In genomic region chr7:5425507-5426225, GRCh38 we compare ENCODE assay signal across 8 cellular contexts. TPM values are rescaled to one million over a fixed set of nuclear protein-coding genes. Genes with fewer than 3 reads are reported as not detected.
DNase-seq lines count a peak whose midpoint lies in the region; ATAC-seq, FAIRE-seq and TF ChIP-seq lines count a peak whose summit lies in the region.

No MANE protein-coding gene starts in this region.

- CTCF ChIA-PET in activated CD4-positive, alpha-beta T cell treated with anti-CD3 and anti-CD28 coated beads for 36 hours (lab: Charles Lee): interaction anchor here (0.6 to 1.3 kb wide), 2 partner anchors 59 to 82 kb away, joined by 3 to 4 read pairs; no protein-coding TSS in a partner anchor

- H3K9me3 Mint-ChIP-seq in activated CD4-positive, alpha-beta T cell treated with anti-CD3 and anti-CD28 coated beads for 36 hours (ENCODE audit: low read depth): no peaks in the 10 kb centered on the region

- peaks cover 32% of the 10 kb centered on the region for H3K4me1 Mint-ChIP-seq in activated CD4-positive, alpha-beta T cell treated with anti-CD3 and anti-CD28 coated beads for 36 hours

- DNase-seq in activated CD4-positive, alpha-beta T cell treated with anti-CD3 and anti-CD28 coated beads for 36 hours: peak; percentile 18
- DNase-seq in activated CD4-positive, alpha-beta T cell treated with anti-CD3 and anti-CD28 coated beads for 4 hours: no peak
- DNase-seq in NCI-H1694 treated with DMSO at 0.1 percent for 48 hours (lab: John Stamatoyannopoulos, UW): peak; percentile 94
- DNase-seq in esophagus squamous epithelium (lab: John Stamatoyannopoulos, UW): no peak
- peak; percentile 85 for DNase-seq in urothelium cell line (ENCODE audit: low spot score)

- POLR2A ChIA-PET in activated CD4-positive, alpha-beta T cell treated with anti-CD3 and anti-CD28 coated beads for 36 hours (lab: Charles Lee): no interaction called here

- FAIRE-seq in TTC549 (lab: Jason Lieb, UNC) (peak; percentile 47), urothelium cell line (lab: Jason Lieb, UNC) (peak; percentile 89)

- H3K27me3 ChIP-seq in esophagus squamous epithelium: peaks cover 0 to 14% (median 0%) of the 10 kb centered on the region in 4 donors
- H3K27me3 ChIP-seq in mucosa of stomach (ENCODE audit: control insufficient read depth, insufficient read depth, low read length): no peaks in the 10 kb centered on the region

- H3K27ac Mint-ChIP-seq in activated CD4-positive, alpha-beta T cell treated with anti-CD3 and anti-CD28 coated beads for 36 hours: no peak overlapping the region

- H3K27ac ChIP-seq in esophagus squamous epithelium: peak overlapping the region; percentile 97 to 100 (median 100)

- H3K36me3 ChIP-seq in esophagus squamous epithelium: no peaks in the 10 kb centered on the region
- no peaks in the 10 kb centered on the region for H3K36me3 ChIP-seq in mucosa of stomach (ENCODE audit: control insufficient read depth, insufficient read depth, low read length)

- intact Hi-C loops in activated CD4-positive, alpha-beta T cell treated with anti-CD3 and anti-CD28 coated beads for 36 hours (cut with DNase I, micrococcal nuclease): loop anchor here in 1 of 2 experiments (2.0 kb wide), 1 partner anchor 29 kb away; no protein-coding TSS in a partner anchor
- intact Hi-C loops in esophagus squamous epithelium (cut with DNase I): no loop called here

- no peak for TF ChIP-seq CTCF in esophagus squamous epithelium (IDR thresholded peaks at IDR 0.05)

- no peak for ATAC-seq in activated CD4-positive, alpha-beta T cell treated with anti-CD3 and anti-CD28 coated beads for 36 hours
- no peak for ATAC-seq in HG03439 (IDR thresholded peaks at IDR 0.05; ENCODE audit: unreplicated experiment)

- peak in 3 of 4 donors; percentile 13 to 65 (median 65) for TF ChIP-seq POLR2A in esophagus squamous epithelium (IDR thresholded peaks at IDR 0.05)

- peak overlapping the region; percentile 10 for H3K4me3 Mint-ChIP-seq in activated CD4-positive, alpha-beta T cell treated with anti-CD3 and anti-CD28 coated beads for 36 hours

- H3K4me1 ChIP-seq in esophagus squamous epithelium: peaks cover 8 to 38% (median 19%) of the 10 kb centered on the region in 3 donors
- peaks cover 15% of the 10 kb centered on the region for H3K4me1 ChIP-seq in mucosa of stomach (ENCODE audit: control insufficient read depth, insufficient read depth, low read length)

- H3K4me3 ChIP-seq in esophagus squamous epithelium (peak overlapping the region; percentile 80 to 97 (median 90)), mucosa of stomach (ENCODE audit: low read length) (peak overlapping the region; percentile 96)

- 1 to 2% methylated on average over 34 to 38 of the region's 38 CpGs for WGBS in esophagus squamous epithelium, 2 donors

- H3K27me3 Mint-ChIP-seq in activated CD4-positive, alpha-beta T cell treated with anti-CD3 and anti-CD28 coated beads for 36 hours: peaks cover 59% of the 10 kb centered on the region

- no peaks in the 10 kb centered on the region for H3K36me3 Mint-ChIP-seq in activated CD4-positive, alpha-beta T cell treated with anti-CD3 and anti-CD28 coated beads for 36 hours (ENCODE audit: low read depth)

- H3K9me3 ChIP-seq in esophagus squamous epithelium: no peaks in the 10 kb centered on the region
- no peaks in the 10 kb centered on the region for H3K9me3 ChIP-seq in mucosa of stomach (ENCODE audit: control insufficient read depth, low read length)

- H3K9ac ChIP-seq in mucosa of stomach (ENCODE audit: low read length): peak overlapping the region; percentile 96

RNA-seq across cellular contexts. Expression of gene TNRC18, which starts 2.0 kb away (rescaled TPM):
- 10 to 100 TPM; 39.4 to 48.6 TPM for total RNA-seq in activated CD4-positive, alpha-beta T cell treated with anti-CD3 and anti-CD28 coated beads for 36 hours
- 10 to 100 TPM; 17.9 to 75.5 (median 48.4) TPM for total RNA-seq in esophagus squamous epithelium

Comparison
In these comparisons a context has a peak if more than half of its experiments do, and no peak if none do; other contexts are left out.
1. DNase-seq: peak in activated CD4-positive, alpha-beta T cell treated with anti-CD3 and anti-CD28 coated beads for 36 hours (single experiment), NCI-H1694 treated with DMSO at 0.1 percent for 48 hours (single experiment) and urothelium cell line (single experiment); none in activated CD4-positive, alpha-beta T cell treated with anti-CD3 and anti-CD28 coated beads for 4 hours (0 of 2) and esophagus squamous epithelium (single experiment).